In the genomic region with DNA sequence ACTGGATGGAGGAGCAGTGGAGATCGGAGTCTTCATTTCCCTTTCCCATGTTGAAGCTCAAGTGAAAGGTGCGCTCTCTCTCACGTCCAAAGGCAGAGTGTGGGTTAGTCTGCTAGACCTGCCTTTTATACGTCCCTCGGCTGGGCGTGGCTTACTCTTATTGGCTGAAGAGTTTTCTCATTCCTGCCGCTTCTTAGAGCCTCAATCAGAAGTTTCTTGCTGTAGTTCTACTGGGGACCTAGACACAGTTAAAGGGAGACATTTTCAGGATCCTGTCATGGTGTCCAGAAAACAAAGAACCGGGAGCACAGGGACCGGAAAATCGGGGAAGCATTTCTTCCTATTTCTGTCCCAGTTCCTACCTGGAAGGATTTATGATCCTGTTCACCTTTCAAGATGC, we compare ENCODE assay signal across 8 cellular contexts. TPM values are rescaled to one million over a fixed set of nuclear protein-coding genes. Genes with fewer than 3 reads are reported as not detected.
"Had no signal": no experiment of that assay in that cellular context is flagged by ENCODE, and none has a peak within 500 bp of the region (broad histone marks: within the 10 kb centered on the region; RNA-seq: fewer than 3 reads in every experiment).

Gene FRG2, minus strand, starts transcription at position 101 of the 400 bp plus-strand sequence. Its CDS starts 52 bp downstream, at position 49.

RNA-seq across cellular contexts. Expression of gene FRG2, which starts in this region (rescaled TPM):
- total RNA-seq: OCI-LY7, PC-9, Peyer's patch, Right ventricle myocardium inferior, Right ventricle myocardium superior, SJSA1, T-cell had no signal
- polyA plus RNA-seq: SK-N-SH had no signal
